ENCODE assay signal across 20 cellular contexts in the genomic region with DNA sequence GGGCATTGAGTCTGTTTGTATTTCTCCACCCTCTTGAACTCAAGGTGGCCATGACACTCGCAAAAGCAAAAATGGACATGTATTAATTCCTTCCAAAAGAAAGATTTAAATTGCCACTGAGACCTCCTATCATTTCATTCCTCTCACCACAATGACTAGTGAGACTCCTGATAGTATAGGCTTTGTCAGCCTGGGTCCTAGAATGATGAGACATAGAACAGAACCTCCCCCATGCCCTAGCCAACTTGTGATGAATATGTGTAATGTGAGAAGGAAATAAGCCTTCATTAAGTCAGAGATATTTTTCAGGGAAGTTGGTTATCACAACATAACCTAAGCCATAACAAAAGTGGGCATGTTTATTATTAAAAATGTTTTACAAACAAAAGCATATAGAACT.
A peak's percentile ranks its signal among the peaks of the same experiment; 100 is the strongest.
DNase-seq lines count a peak whose midpoint lies in the region; ATAC-seq and TF ChIP-seq lines count a peak whose summit lies in the region.
"Had no signal": no experiment of that assay in that cellular context is flagged by ENCODE, and none has a peak within 500 bp of the region (broad histone marks: within the 10 kb centered on the region; RNA-seq: fewer than 3 reads in every experiment).

No MANE protein-coding gene starts in this region.

- TF ChIP-seq CTCF in PC-3 (conservative IDR thresholded peaks at IDR 0.05; ENCODE audit: low read depth, low read length) (no peak), CD14-positive monocyte (IDR thresholded peaks at IDR 0.05) (no peak)

- no peak for DNase-seq in activated CD4-positive, CD25-positive, alpha-beta regulatory T cell (lab: John Stamatoyannopoulos, UW)
- peak; percentile 18 for DNase-seq in stimulated activated CD4-positive, alpha-beta T cell treated with anti-CD3 and anti-CD28 coated beads, Interleukin-4, amount 100 ng/mL, for 24 hours
- DNase-seq in stimulated activated CD4-positive, alpha-beta T cell treated with anti-CD3 and anti-CD28 coated beads, Interleukin-4, amount 100 ng/mL, for 4 hours: no peak
- DNase-seq in PC-3 (peak; percentile 16), CD14-positive monocyte (ENCODE audit: low spot score) (no peak)
- DNase-seq: Calu3; CD4-positive, alpha-beta T cell; GDM1; H7; MG63; NCI-H1105; NCI-H1694; NCI-H446; Right ventricle myocardium superior had no signal

- H4K20me1 ChIP-seq in PC-3 (ENCODE audit: low read length): no peaks in the 10 kb centered on the region

- H3K4me3 Mint-ChIP-seq in CD14-positive monocyte: no peak overlapping the region
- H3K4me3 Mint-ChIP-seq: B cell; CD4-positive, alpha-beta T cell had no signal

- H3K36me3 ChIP-seq in PC-3 (ENCODE audit: low read depth, low read length): no peaks in the 10 kb centered on the region
- H3K36me3 ChIP-seq: MG63 had no signal

- peaks cover 0 to 8% (median 3%) of the 10 kb centered on the region in 3 donors for H3K27me3 Mint-ChIP-seq in CD14-positive monocyte (ENCODE audit: low read depth in 3 of 3)
- H3K27me3 Mint-ChIP-seq: B cell; CD4-positive, alpha-beta T cell had no signal

- H2AFZ ChIP-seq in PC-3 (ENCODE audit: low read length): no peak overlapping the region

- CTCF ChIA-PET in PC-3 (lab: Charles Lee): no interaction called here

- POLR2A ChIA-PET in PC-3 (lab: Charles Lee; ENCODE audit: unreplicated experiment): no interaction called here

- ATAC-seq in activated CD4-positive, CD25-positive, alpha-beta regulatory T cell treated with anti-CD3 and anti-CD28 coated beads, Interleukin-2, amount 50 U/mL, for 24 hours: peak; percentile 59
- ATAC-seq in PC-3 (no peak), HG03039 (IDR thresholded peaks at IDR 0.05; ENCODE audit: unreplicated experiment) (no peak)
- ATAC-seq: GM12878 had no signal

- H3K36me3 Mint-ChIP-seq in CD14-positive monocyte: no peaks in the 10 kb centered on the region

- H3K9me2 ChIP-seq in PC-3 (replicated peaks; ENCODE audit: low read length): no peaks in the 10 kb centered on the region

- H3K9me3 ChIP-seq in PC-3 (ENCODE audit: low read length): no peaks in the 10 kb centered on the region
- H3K9me3 ChIP-seq: MG63 had no signal

- no TSS peak for BruUV-seq in PC-3 (replicated peaks; lab: Mats Ljungman, UMichigan)

- no peaks in the 10 kb centered on the region for H3K4me1 Mint-ChIP-seq in CD14-positive monocyte

- H3K9me3 Mint-ChIP-seq in CD14-positive monocyte: peaks cover 0 to 3% (median 0%) of the 10 kb centered on the region in 7 donors
- H3K9me3 Mint-ChIP-seq: CD4-positive, alpha-beta T cell had no signal

- H3K4me2 ChIP-seq in PC-3 (ENCODE audit: low read length): no peak overlapping the region
- H3K4me2 ChIP-seq: KMS-11 had no signal

- no peaks in the 10 kb centered on the region for H3K27me3 ChIP-seq in PC-3 (ENCODE audit: low read length)
- H3K27me3 ChIP-seq: MG63 had no signal

- H3K79me2 ChIP-seq in PC-3 (ENCODE audit: low read length): no peaks in the 10 kb centered on the region

- H3K9ac ChIP-seq in PC-3 (ENCODE audit: low read length): no peak overlapping the region
- H3K9ac ChIP-seq: KMS-11 had no signal

- no peak overlapping the region for H3K4me3 ChIP-seq in PC-3 (ENCODE audit: low read length)
- H3K4me3 ChIP-seq: GM12878, MG63, SK-N-MC had no signal

- no peaks in the 10 kb centered on the region for H3F3A ChIP-seq in PC-3 (ENCODE audit: low read length, unreplicated experiment)

- intact Hi-C loops in PC-3 (cut with micrococcal nuclease): no loop called here
- intact Hi-C loops in CD14-positive monocyte (cut with micrococcal nuclease): no loop called here

- H3K27ac ChIP-seq in PC-3 (ENCODE audit: low read length): no peak overlapping the region
- H3K27ac ChIP-seq: KMS-11, SK-N-MC had no signal

- H3K27ac Mint-ChIP-seq in CD14-positive monocyte: no peak overlapping the region
- H3K27ac Mint-ChIP-seq: B cell; CD4-positive, alpha-beta T cell had no signal

- H3K4me1 ChIP-seq in PC-3 (ENCODE audit: insufficient read depth, low read length): peaks cover 14% of the 10 kb centered on the region

Comparison
In these comparisons a context has a peak if more than half of its experiments do, and no peak if none do; other contexts are left out.
1. DNase-seq: peak in stimulated activated CD4-positive, alpha-beta T cell treated with anti-CD3 and anti-CD28 coated beads, Interleukin-4, amount 100 ng/mL, for 24 hours (single experiment) and PC-3 (single experiment); none in activated CD4-positive, CD25-positive, alpha-beta regulatory T cell (0 of 4), stimulated activated CD4-positive, alpha-beta T cell treated with anti-CD3 and anti-CD28 coated beads, Interleukin-4, amount 100 ng/mL, for 4 hours (0 of 2) and CD14-positive monocyte (single experiment).
2. ATAC-seq: peak in activated CD4-positive, CD25-positive, alpha-beta regulatory T cell treated with anti-CD3 and anti-CD28 coated beads, Interleukin-2, amount 50 U/mL, for 24 hours (2 of 2); none in PC-3 (single experiment) and HG03039 (single experiment).